Comparison of ENCODE assay signal across 1 cellular context in the genomic region with DNA sequence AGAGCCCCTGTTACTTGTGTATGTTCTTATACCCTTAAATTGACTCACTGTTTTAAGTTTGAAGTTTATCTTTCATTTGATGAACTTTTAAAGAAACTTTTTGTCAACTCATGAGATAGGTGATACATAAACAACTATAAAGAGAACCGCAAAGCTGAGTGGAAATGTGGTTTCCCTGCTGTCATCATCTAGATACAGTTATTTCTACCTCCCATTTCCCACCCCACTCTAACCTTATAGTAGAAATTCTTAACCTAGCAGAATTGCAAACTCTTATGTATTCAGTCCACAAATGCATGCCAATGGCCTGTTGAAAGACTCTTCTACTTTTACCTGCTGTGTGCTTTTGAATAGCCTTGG.
A peak's percentile ranks its signal among the peaks of the same experiment; 100 is the strongest.
TF ChIP-seq lines count a peak whose summit lies in the region.

No MANE protein-coding gene starts in this region.

TF ChIP-seq in K562, 482 proteins besides CTCF, POLR2A, EP300 and RAD21 (continued from another document):
- TF ChIP-seq, protein P1, sequence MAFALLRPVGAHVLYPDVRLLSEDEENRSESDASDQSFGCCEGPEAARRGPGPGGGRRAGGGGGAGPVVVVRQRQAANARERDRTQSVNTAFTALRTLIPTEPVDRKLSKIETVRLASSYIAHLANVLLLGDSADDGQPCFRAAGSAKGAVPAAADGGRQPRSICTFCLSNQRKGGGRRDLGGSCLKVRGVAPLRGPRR (CRISPR knock-in tag; IDR thresholded peaks at IDR 0.05) = no peak
- TF ChIP-seq KLF6 (CRISPR knock-in tag; IDR thresholded peaks at IDR 0.05; ENCODE audit: borderline replicate concordance) = 0 out of 2 replicates have a peak, but pooled peaks have one; percentile 24
- no peak for TF ChIP-seq NFATC3 (IDR thresholded peaks at IDR 0.05)
- TF ChIP-seq MTA2 (IDR thresholded peaks at IDR 0.05; ENCODE audit: low read depth) = no peak
- TF ChIP-seq CBX3 (IDR thresholded peaks at IDR 0.05; ENCODE audit: borderline replicate concordance in 1 of 2, low read length in 2 of 2) = no peak
- peak; percentile 50; the same call in 1 of the 2 replicates for TF ChIP-seq C11orf30 (IDR thresholded peaks at IDR 0.05; ENCODE audit: low read depth)
- TF ChIP-seq YBX1 (IDR thresholded peaks at IDR 0.05) = no peak
- TF ChIP-seq, protein P2, sequence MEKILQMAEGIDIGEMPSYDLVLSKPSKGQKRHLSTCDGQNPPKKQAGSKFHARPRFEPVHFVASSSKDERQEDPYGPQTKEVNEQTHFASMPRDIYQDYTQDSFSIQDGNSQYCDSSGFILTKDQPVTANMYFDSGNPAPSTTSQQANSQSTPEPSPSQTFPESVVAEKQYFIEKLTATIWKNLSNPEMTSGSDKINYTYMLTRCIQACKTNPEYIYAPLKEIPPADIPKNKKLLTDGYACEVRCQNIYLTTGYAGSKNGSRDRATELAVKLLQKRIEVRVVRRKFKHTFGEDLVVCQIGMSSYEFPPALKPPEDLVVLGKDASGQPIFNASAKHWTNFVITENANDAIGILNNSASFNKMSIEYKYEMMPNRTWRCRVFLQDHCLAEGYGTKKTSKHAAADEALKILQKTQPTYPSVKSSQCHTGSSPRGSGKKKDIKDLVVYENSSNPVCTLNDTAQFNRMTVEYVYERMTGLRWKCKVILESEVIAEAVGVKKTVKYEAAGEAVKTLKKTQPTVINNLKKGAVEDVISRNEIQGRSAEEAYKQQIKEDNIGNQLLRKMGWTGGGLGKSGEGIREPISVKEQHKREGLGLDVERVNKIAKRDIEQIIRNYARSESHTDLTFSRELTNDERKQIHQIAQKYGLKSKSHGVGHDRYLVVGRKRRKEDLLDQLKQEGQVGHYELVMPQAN (IDR thresholded peaks at IDR 0.05; ENCODE audit: borderline replicate concordance) = no peak
- TF ChIP-seq, protein P3, sequence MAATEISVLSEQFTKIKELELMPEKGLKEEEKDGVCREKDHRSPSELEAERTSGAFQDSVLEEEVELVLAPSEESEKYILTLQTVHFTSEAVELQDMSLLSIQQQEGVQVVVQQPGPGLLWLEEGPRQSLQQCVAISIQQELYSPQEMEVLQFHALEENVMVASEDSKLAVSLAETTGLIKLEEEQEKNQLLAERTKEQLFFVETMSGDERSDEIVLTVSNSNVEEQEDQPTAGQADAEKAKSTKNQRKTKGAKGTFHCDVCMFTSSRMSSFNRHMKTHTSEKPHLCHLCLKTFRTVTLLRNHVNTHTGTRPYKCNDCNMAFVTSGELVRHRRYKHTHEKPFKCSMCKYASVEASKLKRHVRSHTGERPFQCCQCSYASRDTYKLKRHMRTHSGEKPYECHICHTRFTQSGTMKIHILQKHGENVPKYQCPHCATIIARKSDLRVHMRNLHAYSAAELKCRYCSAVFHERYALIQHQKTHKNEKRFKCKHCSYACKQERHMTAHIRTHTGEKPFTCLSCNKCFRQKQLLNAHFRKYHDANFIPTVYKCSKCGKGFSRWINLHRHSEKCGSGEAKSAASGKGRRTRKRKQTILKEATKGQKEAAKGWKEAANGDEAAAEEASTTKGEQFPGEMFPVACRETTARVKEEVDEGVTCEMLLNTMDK (IDR thresholded peaks at IDR 0.05; ENCODE audit: borderline replicate concordance, insufficient read depth, low read depth, low read length, poor library complexity, severe bottlenecking) = no peak
- no peak for TF ChIP-seq KLF10 (CRISPR knock-in tag; IDR thresholded peaks at IDR 0.05)
- TF ChIP-seq, protein P4, sequence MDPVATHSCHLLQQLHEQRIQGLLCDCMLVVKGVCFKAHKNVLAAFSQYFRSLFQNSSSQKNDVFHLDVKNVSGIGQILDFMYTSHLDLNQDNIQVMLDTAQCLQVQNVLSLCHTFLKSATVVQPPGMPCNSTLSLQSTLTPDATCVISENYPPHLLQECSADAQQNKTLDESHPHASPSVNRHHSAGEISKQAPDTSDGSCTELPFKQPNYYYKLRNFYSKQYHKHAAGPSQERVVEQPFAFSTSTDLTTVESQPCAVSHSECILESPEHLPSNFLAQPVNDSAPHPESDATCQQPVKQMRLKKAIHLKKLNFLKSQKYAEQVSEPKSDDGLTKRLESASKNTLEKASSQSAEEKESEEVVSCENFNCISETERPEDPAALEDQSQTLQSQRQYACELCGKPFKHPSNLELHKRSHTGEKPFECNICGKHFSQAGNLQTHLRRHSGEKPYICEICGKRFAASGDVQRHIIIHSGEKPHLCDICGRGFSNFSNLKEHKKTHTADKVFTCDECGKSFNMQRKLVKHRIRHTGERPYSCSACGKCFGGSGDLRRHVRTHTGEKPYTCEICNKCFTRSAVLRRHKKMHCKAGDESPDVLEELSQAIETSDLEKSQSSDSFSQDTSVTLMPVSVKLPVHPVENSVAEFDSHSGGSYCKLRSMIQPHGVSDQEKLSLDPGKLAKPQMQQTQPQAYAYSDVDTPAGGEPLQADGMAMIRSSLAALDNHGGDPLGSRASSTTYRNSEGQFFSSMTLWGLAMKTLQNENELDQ (CRISPR knock-in tag; IDR thresholded peaks at IDR 0.05; ENCODE audit: borderline replicate concordance) = no peak
- TF ChIP-seq ZBED1 (IDR thresholded peaks at IDR 0.05) = no peak
- TF ChIP-seq TCFL5 (CRISPR knock-in tag; conservative IDR thresholded peaks at IDR 0.05) = no peak
- no peak for TF ChIP-seq RBM39 (optimal IDR thresholded peaks at IDR 0.05; ENCODE audit: low read depth, low read length)
- TF ChIP-seq RNF2 (IDR thresholded peaks at IDR 0.05) = no peak
- TF ChIP-seq, protein P5, sequence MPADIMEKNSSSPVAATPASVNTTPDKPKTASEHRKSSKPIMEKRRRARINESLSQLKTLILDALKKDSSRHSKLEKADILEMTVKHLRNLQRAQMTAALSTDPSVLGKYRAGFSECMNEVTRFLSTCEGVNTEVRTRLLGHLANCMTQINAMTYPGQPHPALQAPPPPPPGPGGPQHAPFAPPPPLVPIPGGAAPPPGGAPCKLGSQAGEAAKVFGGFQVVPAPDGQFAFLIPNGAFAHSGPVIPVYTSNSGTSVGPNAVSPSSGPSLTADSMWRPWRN (IDR thresholded peaks at IDR 0.05; ENCODE audit: low read depth) = peak; percentile 17; the same call in 1 of the 2 replicates
- no peak for TF ChIP-seq ZNF184 (CRISPR knock-in tag; IDR thresholded peaks at IDR 0.05)
- no peak for TF ChIP-seq PRMT5 (CRISPR knock-in tag; IDR thresholded peaks at IDR 0.05)
- TF ChIP-seq ZNF316 (IDR thresholded peaks at IDR 0.05) = peak; percentile 45
- TF ChIP-seq ILK (tag; IDR thresholded peaks at IDR 0.05; ENCODE audit: borderline replicate concordance, low read depth) = no peak
- TF ChIP-seq, protein P6, sequence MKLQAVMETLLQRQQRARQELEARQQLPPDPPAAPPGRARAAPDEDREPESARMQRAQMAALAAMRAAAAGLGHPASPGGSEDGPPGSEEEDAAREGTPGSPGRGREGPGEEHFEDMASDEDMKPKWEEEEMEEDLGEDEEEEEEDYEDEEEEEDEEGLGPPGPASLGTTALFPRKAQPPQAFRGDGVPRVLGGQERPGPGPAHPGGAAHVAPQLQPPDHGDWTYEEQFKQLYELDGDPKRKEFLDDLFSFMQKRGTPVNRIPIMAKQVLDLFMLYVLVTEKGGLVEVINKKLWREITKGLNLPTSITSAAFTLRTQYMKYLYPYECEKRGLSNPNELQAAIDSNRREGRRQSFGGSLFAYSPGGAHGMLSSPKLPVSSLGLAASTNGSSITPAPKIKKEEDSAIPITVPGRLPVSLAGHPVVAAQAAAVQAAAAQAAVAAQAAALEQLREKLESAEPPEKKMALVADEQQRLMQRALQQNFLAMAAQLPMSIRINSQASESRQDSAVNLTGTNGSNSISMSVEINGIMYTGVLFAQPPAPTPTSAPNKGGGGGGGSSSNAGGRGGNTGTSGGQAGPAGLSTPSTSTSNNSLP (IDR thresholded peaks at IDR 0.05; ENCODE audit: borderline replicate concordance, low read depth, low read length) = no peak
